1 cellular context compared by ENCODE assay signal in the genomic region with DNA sequence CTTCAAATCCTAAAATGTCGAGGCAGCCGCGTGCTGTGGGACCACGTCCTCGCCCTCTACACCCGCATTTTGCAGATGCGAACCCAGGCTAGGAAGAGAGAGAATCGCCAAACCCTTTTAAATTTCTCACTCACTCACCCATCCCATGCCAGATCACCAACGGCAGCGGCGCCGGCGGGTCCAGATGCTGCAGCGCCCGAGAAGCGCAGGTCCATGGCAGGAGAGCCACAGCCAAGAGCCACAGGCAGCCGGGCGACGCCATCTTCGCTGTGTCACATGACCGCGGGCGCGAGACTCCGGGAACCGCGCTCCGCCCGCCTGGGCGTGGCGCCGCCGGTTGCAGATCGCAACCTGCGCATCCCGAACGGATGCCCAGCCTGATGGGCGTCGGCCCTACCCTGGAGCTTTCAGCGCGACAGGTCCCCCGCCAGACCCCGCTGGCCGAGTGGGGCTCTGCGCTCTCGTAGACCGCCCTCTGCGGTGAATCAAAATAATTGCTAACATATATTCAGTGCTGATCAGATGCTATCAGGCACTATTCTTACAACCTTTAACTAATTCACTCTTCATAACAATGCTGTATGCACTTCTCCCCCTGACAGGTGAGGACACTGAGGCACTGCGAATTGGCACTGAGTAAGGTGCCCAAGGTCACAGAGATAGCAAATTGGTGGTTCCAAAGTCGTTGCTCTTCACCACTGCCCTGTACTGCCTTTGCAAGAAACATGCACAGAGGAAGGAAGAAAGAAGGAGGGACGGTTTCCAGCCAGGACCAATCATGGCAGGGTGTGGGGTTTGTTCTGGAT.
TF ChIP-seq lines count a peak whose summit lies in the region.

TSS of gene PPT1 (minus strand) at position 276 of the 806 bp plus-strand sequence. CDS start at position 262, 14 bp downstream.

TF ChIP-seq in HepG2, 621 proteins besides CTCF, POLR2A, EP300 and RAD21 (continued from another document and continues in another):
- TF ChIP-seq, protein P1, sequence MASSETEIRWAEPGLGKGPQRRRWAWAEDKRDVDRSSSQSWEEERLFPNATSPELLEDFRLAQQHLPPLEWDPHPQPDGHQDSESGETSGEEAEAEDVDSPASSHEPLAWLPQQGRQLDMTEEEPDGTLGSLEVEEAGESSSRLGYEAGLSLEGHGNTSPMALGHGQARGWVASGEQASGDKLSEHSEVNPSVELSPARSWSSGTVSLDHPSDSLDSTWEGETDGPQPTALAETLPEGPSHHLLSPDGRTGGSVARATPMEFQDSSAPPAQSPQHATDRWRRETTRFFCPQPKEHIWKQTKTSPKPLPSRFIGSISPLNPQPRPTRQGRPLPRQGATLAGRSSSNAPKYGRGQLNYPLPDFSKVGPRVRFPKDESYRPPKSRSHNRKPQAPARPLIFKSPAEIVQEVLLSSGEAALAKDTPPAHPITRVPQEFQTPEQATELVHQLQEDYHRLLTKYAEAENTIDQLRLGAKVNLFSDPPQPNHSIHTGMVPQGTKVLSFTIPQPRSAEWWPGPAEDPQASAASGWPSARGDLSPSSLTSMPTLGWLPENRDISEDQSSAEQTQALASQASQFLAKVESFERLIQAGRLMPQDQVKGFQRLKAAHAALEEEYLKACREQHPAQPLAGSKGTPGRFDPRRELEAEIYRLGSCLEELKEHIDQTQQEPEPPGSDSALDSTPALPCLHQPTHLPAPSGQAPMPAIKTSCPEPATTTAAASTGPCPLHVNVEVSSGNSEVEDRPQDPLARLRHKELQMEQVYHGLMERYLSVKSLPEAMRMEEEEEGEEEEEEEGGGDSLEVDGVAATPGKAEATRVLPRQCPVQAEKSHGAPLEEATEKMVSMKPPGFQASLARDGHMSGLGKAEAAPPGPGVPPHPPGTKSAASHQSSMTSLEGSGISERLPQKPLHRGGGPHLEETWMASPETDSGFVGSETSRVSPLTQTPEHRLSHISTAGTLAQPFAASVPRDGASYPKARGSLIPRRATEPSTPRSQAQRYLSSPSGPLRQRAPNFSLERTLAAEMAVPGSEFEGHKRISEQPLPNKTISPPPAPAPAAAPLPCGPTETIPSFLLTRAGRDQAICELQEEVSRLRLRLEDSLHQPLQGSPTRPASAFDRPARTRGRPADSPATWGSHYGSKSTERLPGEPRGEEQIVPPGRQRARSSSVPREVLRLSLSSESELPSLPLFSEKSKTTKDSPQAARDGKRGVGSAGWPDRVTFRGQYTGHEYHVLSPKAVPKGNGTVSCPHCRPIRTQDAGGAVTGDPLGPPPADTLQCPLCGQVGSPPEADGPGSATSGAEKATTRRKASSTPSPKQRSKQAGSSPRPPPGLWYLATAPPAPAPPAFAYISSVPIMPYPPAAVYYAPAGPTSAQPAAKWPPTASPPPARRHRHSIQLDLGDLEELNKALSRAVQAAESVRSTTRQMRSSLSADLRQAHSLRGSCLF (CRISPR knock-in tag; IDR thresholded peaks at IDR 0.05; ENCODE audit: borderline replicate concordance) = no peak; the same call in 1 of the 2 replicates
- TF ChIP-seq NBN (conservative IDR thresholded peaks at IDR 0.05) (no peak), CBX5 (CRISPR knock-in tag; IDR thresholded peaks at IDR 0.05; ENCODE audit: borderline replicate concordance) (peak; percentile 21; the same call in 1 of the 2 replicates), ZBTB26 (CRISPR knock-in tag; IDR thresholded peaks at IDR 0.05; ENCODE audit: borderline replicate concordance) (no peak), FLYWCH1 (CRISPR knock-in tag; IDR thresholded peaks at IDR 0.05) (no peak), CCAR2 (optimal IDR thresholded peaks at IDR 0.05; ENCODE audit: low read depth, low read length) (no peak), ETV5 (CRISPR knock-in tag; IDR thresholded peaks at IDR 0.05; ENCODE audit: borderline replicate concordance) (peak; percentile 56), HCFC1 (IDR thresholded peaks at IDR 0.05; ENCODE audit: low read depth, low read length) (no peak), KLF15 (CRISPR knock-in tag; IDR thresholded peaks at IDR 0.05; ENCODE audit: borderline replicate concordance) (no peak), GFI1 (CRISPR knock-in tag; IDR thresholded peaks at IDR 0.05; ENCODE audit: borderline replicate concordance) (no peak; the same call in 1 of the 2 replicates), ZNF235 (CRISPR knock-in tag; IDR thresholded peaks at IDR 0.05; ENCODE audit: borderline replicate concordance) (no peak), KLF6 (CRISPR knock-in tag; IDR thresholded peaks at IDR 0.05) (peak; percentile 83), RFXAP (CRISPR knock-in tag; IDR thresholded peaks at IDR 0.05; ENCODE audit: borderline replicate concordance) (no peak), MXD1 (CRISPR knock-in tag; IDR thresholded peaks at IDR 0.05) (peak; percentile 47; the same call in 1 of the 2 replicates), RARG (CRISPR knock-in tag; IDR thresholded peaks at IDR 0.05; ENCODE audit: low read depth) (no peak), ZKSCAN5 (CRISPR knock-in tag; IDR thresholded peaks at IDR 0.05) (no peak), SRF (IDR thresholded peaks at IDR 0.05; ENCODE audit: low read depth, low read length) (no peak), CAMTA2 (CRISPR knock-in tag; IDR thresholded peaks at IDR 0.05; ENCODE audit: borderline replicate concordance) (no peak), HDAC1 (CRISPR knock-in tag; IDR thresholded peaks at IDR 0.05) (peak; percentile 91), ZNF10 (CRISPR knock-in tag; IDR thresholded peaks at IDR 0.05; ENCODE audit: borderline replicate concordance, low read depth) (no peak), ZNF629 (CRISPR knock-in tag; conservative IDR thresholded peaks at IDR 0.05) (0 out of 2 replicates have a peak, but pooled peaks have one; percentile 22), HOXA9 (CRISPR knock-in tag; IDR thresholded peaks at IDR 0.05; ENCODE audit: borderline replicate concordance) (peak; percentile 66; the same call in 1 of the 2 replicates), GABPB1 (CRISPR knock-in tag; IDR thresholded peaks at IDR 0.05) (peak; percentile 82), ZNF674 (CRISPR knock-in tag; IDR thresholded peaks at IDR 0.05; ENCODE audit: low read depth) (no peak), ZNF761 (CRISPR knock-in tag; conservative IDR thresholded peaks at IDR 0.05) (0 out of 2 replicates have a peak, but pooled peaks have one; percentile 59), BRD4 (CRISPR knock-in tag; IDR thresholded peaks at IDR 0.05) (peak; percentile 84), ZSCAN5A (CRISPR knock-in tag; IDR thresholded peaks at IDR 0.05; ENCODE audit: borderline replicate concordance) (no peak), TCF7L2 (IDR thresholded peaks at IDR 0.05; ENCODE audit: low read depth, low read length) (no peak), CHD2 (IDR thresholded peaks at IDR 0.05; ENCODE audit: low read depth, low read length) (peak; percentile 76), SOX13 (IDR thresholded peaks at IDR 0.05) (no peak), SOX13 (CRISPR knock-in tag; conservative IDR thresholded peaks at IDR 0.05 in 1 of 2, IDR thresholded peaks at IDR 0.05 in 1 of 2) (peak in 1 of 2 experiments; percentile 44; a peak in 1 of 4 replicates), NONO (IDR thresholded peaks at IDR 0.05) (no peak), NONO (CRISPR knock-in tag; conservative IDR thresholded peaks at IDR 0.05) (peak; percentile 70)
- TF ChIP-seq, protein P2, sequence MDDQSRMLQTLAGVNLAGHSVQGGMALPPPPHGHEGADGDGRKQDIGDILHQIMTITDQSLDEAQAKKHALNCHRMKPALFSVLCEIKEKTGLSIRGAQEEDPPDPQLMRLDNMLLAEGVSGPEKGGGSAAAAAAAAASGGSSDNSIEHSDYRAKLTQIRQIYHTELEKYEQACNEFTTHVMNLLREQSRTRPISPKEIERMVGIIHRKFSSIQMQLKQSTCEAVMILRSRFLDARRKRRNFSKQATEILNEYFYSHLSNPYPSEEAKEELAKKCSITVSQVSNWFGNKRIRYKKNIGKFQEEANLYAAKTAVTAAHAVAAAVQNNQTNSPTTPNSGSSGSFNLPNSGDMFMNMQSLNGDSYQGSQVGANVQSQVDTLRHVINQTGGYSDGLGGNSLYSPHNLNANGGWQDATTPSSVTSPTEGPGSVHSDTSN (CRISPR knock-in tag; IDR thresholded peaks at IDR 0.05; ENCODE audit: borderline replicate concordance) = no peak
- TF ChIP-seq, protein P3, sequence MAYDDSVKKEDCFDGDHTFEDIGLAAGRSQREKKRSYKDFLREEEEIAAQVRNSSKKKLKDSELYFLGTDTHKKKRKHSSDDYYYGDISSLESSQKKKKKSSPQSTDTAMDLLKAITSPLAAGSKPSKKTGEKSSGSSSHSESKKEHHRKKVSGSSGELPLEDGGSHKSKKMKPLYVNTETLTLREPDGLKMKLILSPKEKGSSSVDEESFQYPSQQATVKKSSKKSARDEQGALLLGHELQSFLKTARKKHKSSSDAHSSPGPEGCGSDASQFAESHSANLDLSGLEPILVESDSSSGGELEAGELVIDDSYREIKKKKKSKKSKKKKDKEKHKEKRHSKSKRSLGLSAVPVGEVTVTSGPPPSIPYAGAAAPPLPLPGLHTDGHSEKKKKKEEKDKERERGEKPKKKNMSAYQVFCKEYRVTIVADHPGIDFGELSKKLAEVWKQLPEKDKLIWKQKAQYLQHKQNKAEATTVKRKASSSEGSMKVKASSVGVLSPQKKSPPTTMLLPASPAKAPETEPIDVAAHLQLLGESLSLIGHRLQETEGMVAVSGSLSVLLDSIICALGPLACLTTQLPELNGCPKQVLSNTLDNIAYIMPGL (CRISPR knock-in tag; IDR thresholded peaks at IDR 0.05; ENCODE audit: borderline replicate concordance in 1 of 2, low read depth in 1 of 2) = peak in 1 of 2 experiments; percentile 61; a peak in 2 of 4 replicates
- TF ChIP-seq, protein P4, sequence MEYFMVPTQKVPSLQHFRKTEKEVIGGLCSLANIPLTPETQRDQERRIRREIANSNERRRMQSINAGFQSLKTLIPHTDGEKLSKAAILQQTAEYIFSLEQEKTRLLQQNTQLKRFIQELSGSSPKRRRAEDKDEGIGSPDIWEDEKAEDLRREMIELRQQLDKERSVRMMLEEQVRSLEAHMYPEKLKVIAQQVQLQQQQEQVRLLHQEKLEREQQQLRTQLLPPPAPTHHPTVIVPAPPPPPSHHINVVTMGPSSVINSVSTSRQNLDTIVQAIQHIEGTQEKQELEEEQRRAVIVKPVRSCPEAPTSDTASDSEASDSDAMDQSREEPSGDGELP (IDR thresholded peaks at IDR 0.05; ENCODE audit: borderline replicate concordance, low read depth) = no peak
- TF ChIP-seq, protein P5, sequence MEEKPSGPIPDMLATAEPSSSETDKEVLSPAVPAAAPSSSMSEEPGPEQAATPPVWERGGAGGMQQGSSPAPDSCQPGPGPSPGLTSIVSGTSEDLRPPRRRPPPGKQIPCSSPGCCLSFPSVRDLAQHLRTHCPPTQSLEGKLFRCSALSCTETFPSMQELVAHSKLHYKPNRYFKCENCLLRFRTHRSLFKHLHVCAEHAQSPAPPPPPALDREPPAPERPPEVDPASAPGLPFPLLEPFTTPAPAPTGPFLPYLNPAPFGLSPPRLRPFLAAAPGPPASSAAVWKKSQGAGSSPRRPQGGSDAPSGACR (CRISPR knock-in tag; IDR thresholded peaks at IDR 0.05) = peak; percentile 81; the same call in 1 of the 2 replicates
- TF ChIP-seq, protein P6, sequence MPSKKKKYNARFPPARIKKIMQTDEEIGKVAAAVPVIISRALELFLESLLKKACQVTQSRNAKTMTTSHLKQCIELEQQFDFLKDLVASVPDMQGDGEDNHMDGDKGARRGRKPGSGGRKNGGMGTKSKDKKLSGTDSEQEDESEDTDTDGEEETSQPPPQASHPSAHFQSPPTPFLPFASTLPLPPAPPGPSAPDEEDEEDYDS (CRISPR knock-in tag; IDR thresholded peaks at IDR 0.05) = peak; percentile 70; the same call in 1 of the 2 replicates
- TF ChIP-seq, protein P7, sequence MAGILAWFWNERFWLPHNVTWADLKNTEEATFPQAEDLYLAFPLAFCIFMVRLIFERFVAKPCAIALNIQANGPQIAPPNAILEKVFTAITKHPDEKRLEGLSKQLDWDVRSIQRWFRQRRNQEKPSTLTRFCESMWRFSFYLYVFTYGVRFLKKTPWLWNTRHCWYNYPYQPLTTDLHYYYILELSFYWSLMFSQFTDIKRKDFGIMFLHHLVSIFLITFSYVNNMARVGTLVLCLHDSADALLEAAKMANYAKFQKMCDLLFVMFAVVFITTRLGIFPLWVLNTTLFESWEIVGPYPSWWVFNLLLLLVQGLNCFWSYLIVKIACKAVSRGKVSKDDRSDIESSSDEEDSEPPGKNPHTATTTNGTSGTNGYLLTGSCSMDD (CRISPR knock-in tag; IDR thresholded peaks at IDR 0.05) = no peak; the same call in 1 of the 2 replicates
- TF ChIP-seq, protein P8, sequence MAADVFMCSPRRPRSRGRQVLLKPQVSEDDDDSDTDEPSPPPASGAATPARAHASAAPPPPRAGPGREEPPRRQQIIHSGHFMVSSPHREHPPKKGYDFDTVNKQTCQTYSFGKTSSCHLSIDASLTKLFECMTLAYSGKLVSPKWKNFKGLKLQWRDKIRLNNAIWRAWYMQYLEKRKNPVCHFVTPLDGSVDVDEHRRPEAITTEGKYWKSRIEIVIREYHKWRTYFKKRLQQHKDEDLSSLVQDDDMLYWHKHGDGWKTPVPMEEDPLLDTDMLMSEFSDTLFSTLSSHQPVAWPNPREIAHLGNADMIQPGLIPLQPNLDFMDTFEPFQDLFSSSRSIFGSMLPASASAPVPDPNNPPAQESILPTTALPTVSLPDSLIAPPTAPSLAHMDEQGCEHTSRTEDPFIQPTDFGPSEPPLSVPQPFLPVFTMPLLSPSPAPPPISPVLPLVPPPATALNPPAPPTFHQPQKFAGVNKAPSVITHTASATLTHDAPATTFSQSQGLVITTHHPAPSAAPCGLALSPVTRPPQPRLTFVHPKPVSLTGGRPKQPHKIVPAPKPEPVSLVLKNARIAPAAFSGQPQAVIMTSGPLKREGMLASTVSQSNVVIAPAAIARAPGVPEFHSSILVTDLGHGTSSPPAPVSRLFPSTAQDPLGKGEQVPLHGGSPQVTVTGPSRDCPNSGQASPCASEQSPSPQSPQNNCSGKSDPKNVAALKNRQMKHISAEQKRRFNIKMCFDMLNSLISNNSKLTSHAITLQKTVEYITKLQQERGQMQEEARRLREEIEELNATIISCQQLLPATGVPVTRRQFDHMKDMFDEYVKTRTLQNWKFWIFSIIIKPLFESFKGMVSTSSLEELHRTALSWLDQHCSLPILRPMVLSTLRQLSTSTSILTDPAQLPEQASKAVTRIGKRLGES (CRISPR knock-in tag; IDR thresholded peaks at IDR 0.05; ENCODE audit: borderline replicate concordance) = peak; percentile 13; the same call in 1 of the 2 replicates
